Comparison of ENCODE assay signal across 28 cellular contexts in genomic region chrX:39971760-39972159, GRCh38.
"Had no signal": no experiment of that assay in that cellular context is flagged by ENCODE, and none has a peak within 500 bp of the region (broad histone marks: within the 10 kb centered on the region; RNA-seq: fewer than 3 reads in every experiment).

No MANE protein-coding gene starts in this region.

- H3K4me3 ChIP-seq: coronary artery, esophagus squamous epithelium, heart right ventricle, lower lobe of right lung, neural progenitor cell, ovary, psoas muscle, sigmoid colon, suprapubic skin, vagina had no signal

- ATAC-seq: effector memory CD8-positive, alpha-beta T cell; left colon; lower lobe of right lung; psoas muscle; stimulated activated naive CD8-positive, alpha-beta T cell treated with anti-CD3 and anti-CD28 coated beads, Interleukin-15, amount 100 ng/mL, for 72 hours had no signal

- H3K4me1 ChIP-seq: psoas muscle, sigmoid colon, suprapubic skin, vagina had no signal

- H3K36me3 ChIP-seq: esophagus squamous epithelium, heart right ventricle, lower lobe of right lung, neural progenitor cell, ovary, sigmoid colon, suprapubic skin, vagina had no signal

- H3K9me3 ChIP-seq: lower lobe of right lung, ovary, psoas muscle, sigmoid colon, suprapubic skin, vagina had no signal

- H3K9ac ChIP-seq: neural progenitor cell had no signal

- H2AFZ ChIP-seq: neural progenitor cell had no signal

- H3K4me2 ChIP-seq: neural progenitor cell had no signal

- DNase-seq: dermis blood vessel endothelial cell; effector memory CD8-positive, alpha-beta T cell; erythroblast; esophagus squamous epithelium; foreskin melanocyte; glutamatergic neuron; hippocampal formation; left colon; left ventricle myocardium superior; lower lobe of right lung; naive B cell; ovary; posterior cingulate gyrus; psoas muscle; right cardiac atrium; sigmoid colon; small intestine; stimulated activated CD4-positive, alpha-beta T cell treated with anti-CD3 and anti-CD28 coated beads, Interleukin-12 subunit alpha, Interleukin-12 subunit beta, amount 100 ng/mL, for 4 hours; stimulated activated CD4-positive, alpha-beta T cell treated with anti-CD3 and anti-CD28 coated beads, Interleukin-1b, Interleukin-23, amount 100 ng/mL, for 48 hours; stimulated activated CD4-positive, alpha-beta T cell treated with anti-CD3 and anti-CD28 coated beads, Interleukin-4, amount 100 ng/mL, for 1 hour; stimulated activated CD8-positive, alpha-beta memory T cell treated with anti-CD3 and anti-CD28 coated beads, Interleukin-4, amount 100 ng/mL, for 48 hours; stimulated activated naive CD4-positive, alpha-beta T cell; stimulated activated naive CD8-positive, alpha-beta T cell treated with anti-CD3 and anti-CD28 coated beads, Interleukin-15, amount 100 ng/mL, for 72 hours had no signal

- H3K27ac ChIP-seq: coronary artery, esophagus squamous epithelium, lower lobe of right lung, neural progenitor cell, ovary, psoas muscle, sigmoid colon, suprapubic skin, vagina had no signal

- H3K27me3 ChIP-seq: esophagus squamous epithelium, neural progenitor cell, ovary, sigmoid colon, suprapubic skin, vagina had no signal
